In the genomic region with DNA sequence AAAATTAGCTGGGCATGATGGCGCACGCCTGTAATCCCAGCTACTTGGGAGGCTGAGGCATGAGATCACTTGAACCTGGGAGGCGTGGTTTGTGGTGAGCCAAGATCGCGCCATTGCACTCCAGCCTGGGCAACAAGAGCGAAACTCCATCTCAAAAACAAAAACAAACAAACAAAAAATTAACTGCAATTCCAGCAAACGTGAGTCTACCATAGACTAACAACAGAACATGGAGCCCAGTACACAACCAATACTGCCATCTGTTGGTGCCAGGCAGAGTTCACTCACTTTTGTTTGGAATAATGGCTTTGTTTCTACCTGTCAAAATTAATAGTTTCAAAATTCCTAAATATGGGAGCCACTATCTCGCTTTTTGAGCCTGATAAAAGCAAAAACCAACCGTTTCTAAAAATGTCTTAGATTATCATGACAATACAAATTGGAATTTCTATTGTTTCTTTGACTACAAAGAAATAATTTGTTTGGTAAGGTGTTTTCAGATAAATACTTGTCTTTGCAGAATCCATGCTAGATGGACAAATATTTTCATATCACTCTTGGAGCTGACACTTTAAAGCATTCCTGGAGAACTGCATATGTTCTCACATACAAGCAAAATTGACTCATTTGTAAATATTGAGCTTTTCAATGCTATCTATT, we compare ENCODE assay signal across 9 cellular contexts. TPM values are rescaled to one million over a fixed set of nuclear protein-coding genes. Genes with fewer than 3 reads are reported as not detected.
DNase-seq lines count a peak whose midpoint lies in the region; ATAC-seq and TF ChIP-seq lines count a peak whose summit lies in the region.
"Had no signal": no experiment of that assay in that cellular context is flagged by ENCODE, and none has a peak within 500 bp of the region (broad histone marks: within the 10 kb centered on the region; RNA-seq: fewer than 3 reads in every experiment).

No MANE protein-coding gene starts in this region.

- no peak overlapping the region for H3K27ac ChIP-seq in DOHH2 (ENCODE audit: low read depth, low read length)
- H3K27ac ChIP-seq in esophagus muscularis mucosa (replicated peaks in 1 of 4): no peak overlapping the region

- H3K9me2 ChIP-seq in DOHH2 (replicated peaks; ENCODE audit: control insufficient read depth, low read length): no peaks in the 10 kb centered on the region

- no peaks in the 10 kb centered on the region for H3K79me2 ChIP-seq in DOHH2 (ENCODE audit: control insufficient read depth, low read length)

- H3K36me3 ChIP-seq in DOHH2 (ENCODE audit: control insufficient read depth, low read length) (no peaks in the 10 kb centered on the region), esophagus muscularis mucosa (no peaks in the 10 kb centered on the region)

- intact Hi-C loops in esophagus muscularis mucosa (cut with DNase I): loop anchor here (5.0 to 10.0 kb wide), 2 partner anchors 73 to 190 kb away; no protein-coding TSS in a partner anchor

- H3K4me3 ChIP-seq in DOHH2 (ENCODE audit: low read length) (no peak overlapping the region), esophagus muscularis mucosa (no peak overlapping the region)

- TF ChIP-seq CTCF in DOHH2 (IDR thresholded peaks at IDR 0.05; ENCODE audit: low read depth, low read length, poor library complexity, severe bottlenecking) (peak; percentile 55), esophagus muscularis mucosa (IDR thresholded peaks at IDR 0.05) (peak; percentile 54 to 72 (median 63))

- DNase-seq in HPDE6-E6E7 (ENCODE audit: extremely low spot score) (peak; percentile 19), SK-N-DZ (ENCODE audit: low spot score) (peak; percentile 25), esophagus muscularis mucosa (ENCODE audit: extremely low spot score) (no peak), retina (peak; percentile 51)
- DNase-seq: naive B cell had no signal

- 79% methylated on average over 9 of the region's 9 CpGs for WGBS in esophagus muscularis mucosa

- H3K27me3 ChIP-seq in DOHH2 (ENCODE audit: control insufficient read depth, low read length): peaks cover 15% of the 10 kb centered on the region; the same call in 1 of the 2 replicates
- H3K27me3 ChIP-seq in esophagus muscularis mucosa: no peaks in the 10 kb centered on the region

- no peak for TF ChIP-seq EP300 in esophagus muscularis mucosa (IDR thresholded peaks at IDR 0.05)

- no peak for TF ChIP-seq POLR2A in esophagus muscularis mucosa (IDR thresholded peaks at IDR 0.05; ENCODE audit: low read depth)

- H3K9me3 ChIP-seq in DOHH2 (ENCODE audit: control insufficient read depth, insufficient read depth, low read length): no peaks in the 10 kb centered on the region
- H3K9me3 ChIP-seq in esophagus muscularis mucosa: no peaks in the 10 kb centered on the region

- no peak overlapping the region for H3K4me2 ChIP-seq in DOHH2 (ENCODE audit: low read length)

- H3F3A ChIP-seq in DOHH2 (ENCODE audit: control insufficient read depth, insufficient read depth): no peaks in the 10 kb centered on the region

- ATAC-seq in HG03442 (IDR thresholded peaks at IDR 0.05; ENCODE audit: unreplicated experiment) (no peak), HG03378 (IDR thresholded peaks at IDR 0.05; ENCODE audit: unreplicated experiment) (no peak), HG03039 (IDR thresholded peaks at IDR 0.05; ENCODE audit: unreplicated experiment) (no peak)

- H3K4me1 ChIP-seq in DOHH2 (ENCODE audit: control insufficient read depth, low read length) (no peaks in the 10 kb centered on the region), esophagus muscularis mucosa (no peaks in the 10 kb centered on the region)

- no peaks in the 10 kb centered on the region for H4K20me1 ChIP-seq in DOHH2 (ENCODE audit: control insufficient read depth, insufficient read depth, low read depth, low read length)

RNA-seq across cellular contexts. Expression of a gene that starts 45.0 kb away (rescaled TPM):
- polyA plus RNA-seq in SK-N-DZ (2014; cell fraction: cytosol; rRNA removed): 11.2 and 13.3 TPM in 2 replicates
- 4.1 and 5.6 TPM in 2 replicates for polyA plus RNA-seq in SK-N-DZ (2014; cell fraction: nucleus; rRNA removed)
- 1 to 10 TPM; 1.7 to 8.4 (median 5.4) TPM for total RNA-seq in esophagus muscularis mucosa

RNA-seq across cellular contexts. Expression of a gene that starts 58.9 kb away (rescaled TPM):
- 21.5 and 26.1 TPM in 2 replicates for polyA plus RNA-seq in SK-N-DZ (2014; cell fraction: cytosol; rRNA removed)
- polyA plus RNA-seq in SK-N-DZ (2014; cell fraction: nucleus; rRNA removed): 10.6 and 11.6 TPM in 2 replicates
- 10 to 100 TPM; 25.2 to 49.2 (median 32.8) TPM for total RNA-seq in esophagus muscularis mucosa
